2 cellular contexts compared by ENCODE assay signal in the genomic region with DNA sequence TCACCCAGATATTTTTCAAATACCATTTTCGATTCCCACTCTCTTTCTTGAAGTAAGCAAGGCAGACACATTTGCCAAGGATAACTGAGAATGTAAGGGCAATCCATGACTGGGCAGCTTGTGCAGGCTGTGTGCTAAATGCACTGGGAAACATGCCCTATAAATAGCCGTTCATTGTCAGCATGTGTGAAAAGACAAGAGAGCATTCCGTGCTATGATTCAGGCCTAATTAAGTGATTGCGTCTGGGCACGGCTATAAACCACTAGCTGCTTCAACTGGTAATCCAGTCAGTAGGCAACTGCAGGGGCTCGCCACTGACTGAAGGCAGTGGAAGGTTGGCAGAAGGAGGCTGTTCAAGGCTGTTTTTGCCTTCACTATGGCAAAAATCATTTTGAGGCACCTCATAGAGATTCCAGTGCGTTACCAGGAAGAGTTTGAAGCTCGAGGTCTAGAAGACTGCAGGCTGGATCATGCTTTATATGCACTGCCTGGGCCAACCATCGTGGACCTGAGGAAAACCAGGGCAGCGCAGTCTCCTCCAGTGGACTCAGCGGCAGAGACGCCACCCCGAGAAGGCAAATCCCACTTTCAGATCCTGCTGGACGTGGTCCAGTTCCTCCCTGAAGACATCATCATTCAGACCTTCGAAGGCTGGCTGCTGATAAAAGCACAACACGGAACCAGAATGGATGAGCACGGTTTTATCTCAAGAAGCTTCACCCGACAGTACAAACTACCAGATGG.
TF ChIP-seq lines count a peak whose summit lies in the region.

A gene with protein sequence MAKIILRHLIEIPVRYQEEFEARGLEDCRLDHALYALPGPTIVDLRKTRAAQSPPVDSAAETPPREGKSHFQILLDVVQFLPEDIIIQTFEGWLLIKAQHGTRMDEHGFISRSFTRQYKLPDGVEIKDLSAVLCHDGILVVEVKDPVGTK (plus strand): TSS at position 287 of the 745 bp plus-strand sequence. CDS start 91 bp downstream, at position 378.

TF ChIP-seq in HEK293, 187 proteins besides CTCF, POLR2A, EP300 and RAD21 (continued from another document):
- TF ChIP-seq ZNF777 (tag by site-specific recombination; IDR thresholded peaks at IDR 0.05; ENCODE audit: borderline replicate concordance): no peak
- TF ChIP-seq ZNF660 (tag by site-specific recombination; IDR thresholded peaks at IDR 0.05): peak; percentile 90

TF ChIP-seq in GM23338, 12 proteins besides CTCF, POLR2A, EP300 and RAD21 (continued from another document):
- TF ChIP-seq, protein P1, sequence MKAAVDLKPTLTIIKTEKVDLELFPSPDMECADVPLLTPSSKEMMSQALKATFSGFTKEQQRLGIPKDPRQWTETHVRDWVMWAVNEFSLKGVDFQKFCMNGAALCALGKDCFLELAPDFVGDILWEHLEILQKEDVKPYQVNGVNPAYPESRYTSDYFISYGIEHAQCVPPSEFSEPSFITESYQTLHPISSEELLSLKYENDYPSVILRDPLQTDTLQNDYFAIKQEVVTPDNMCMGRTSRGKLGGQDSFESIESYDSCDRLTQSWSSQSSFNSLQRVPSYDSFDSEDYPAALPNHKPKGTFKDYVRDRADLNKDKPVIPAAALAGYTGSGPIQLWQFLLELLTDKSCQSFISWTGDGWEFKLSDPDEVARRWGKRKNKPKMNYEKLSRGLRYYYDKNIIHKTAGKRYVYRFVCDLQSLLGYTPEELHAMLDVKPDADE (IDR thresholded peaks at IDR 0.05): no peak
- TF ChIP-seq EZH2phosphoT487 (IDR thresholded peaks at IDR 0.05; ENCODE audit: unreplicated experiment) (no peak), CREB1 (CRISPR knock-in tag; IDR thresholded peaks at IDR 0.05; ENCODE audit: low read depth) (no peak), STAT1 (IDR thresholded peaks at IDR 0.05; ENCODE audit: unreplicated experiment) (no peak), JUNB (IDR thresholded peaks at IDR 0.05; ENCODE audit: unreplicated experiment) (no peak), EZH2 (IDR thresholded peaks at IDR 0.05; ENCODE audit: low read depth, unreplicated experiment) (no peak), NANOG (IDR thresholded peaks at IDR 0.05; ENCODE audit: borderline replicate concordance) (no peak)
- TF ChIP-seq, protein P2, sequence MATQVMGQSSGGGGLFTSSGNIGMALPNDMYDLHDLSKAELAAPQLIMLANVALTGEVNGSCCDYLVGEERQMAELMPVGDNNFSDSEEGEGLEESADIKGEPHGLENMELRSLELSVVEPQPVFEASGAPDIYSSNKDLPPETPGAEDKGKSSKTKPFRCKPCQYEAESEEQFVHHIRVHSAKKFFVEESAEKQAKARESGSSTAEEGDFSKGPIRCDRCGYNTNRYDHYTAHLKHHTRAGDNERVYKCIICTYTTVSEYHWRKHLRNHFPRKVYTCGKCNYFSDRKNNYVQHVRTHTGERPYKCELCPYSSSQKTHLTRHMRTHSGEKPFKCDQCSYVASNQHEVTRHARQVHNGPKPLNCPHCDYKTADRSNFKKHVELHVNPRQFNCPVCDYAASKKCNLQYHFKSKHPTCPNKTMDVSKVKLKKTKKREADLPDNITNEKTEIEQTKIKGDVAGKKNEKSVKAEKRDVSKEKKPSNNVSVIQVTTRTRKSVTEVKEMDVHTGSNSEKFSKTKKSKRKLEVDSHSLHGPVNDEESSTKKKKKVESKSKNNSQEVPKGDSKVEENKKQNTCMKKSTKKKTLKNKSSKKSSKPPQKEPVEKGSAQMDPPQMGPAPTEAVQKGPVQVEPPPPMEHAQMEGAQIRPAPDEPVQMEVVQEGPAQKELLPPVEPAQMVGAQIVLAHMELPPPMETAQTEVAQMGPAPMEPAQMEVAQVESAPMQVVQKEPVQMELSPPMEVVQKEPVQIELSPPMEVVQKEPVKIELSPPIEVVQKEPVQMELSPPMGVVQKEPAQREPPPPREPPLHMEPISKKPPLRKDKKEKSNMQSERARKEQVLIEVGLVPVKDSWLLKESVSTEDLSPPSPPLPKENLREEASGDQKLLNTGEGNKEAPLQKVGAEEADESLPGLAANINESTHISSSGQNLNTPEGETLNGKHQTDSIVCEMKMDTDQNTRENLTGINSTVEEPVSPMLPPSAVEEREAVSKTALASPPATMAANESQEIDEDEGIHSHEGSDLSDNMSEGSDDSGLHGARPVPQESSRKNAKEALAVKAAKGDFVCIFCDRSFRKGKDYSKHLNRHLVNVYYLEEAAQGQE (IDR thresholded peaks at IDR 0.05; ENCODE audit: unreplicated experiment): no peak
